In genomic region chr19:11191934-11192333, GRCh38 we compare ENCODE assay signal across 16 cellular contexts. TPM values are rescaled to one million over a fixed set of nuclear protein-coding genes. Genes with fewer than 3 reads are reported as not detected.
DNase-seq lines count a peak whose midpoint lies in the region; ATAC-seq, FAIRE-seq and TF ChIP-seq lines count a peak whose summit lies in the region.
"Had no signal": no experiment of that assay in that cellular context is flagged by ENCODE, and none has a peak within 500 bp of the region (broad histone marks: within the 10 kb centered on the region; RNA-seq: fewer than 3 reads in every experiment).

No MANE protein-coding gene starts in this region.

- CTCF ChIA-PET in HEK293 (lab: Yijun Ruan, JAX) (interaction anchor here (0.6 to 1.2 kb wide), 3 partner anchors 21 to 156 kb away, joined by 4 read pairs; no protein-coding TSS in a partner anchor), GM12878 (lab: Yijun Ruan, JAX) (interaction anchor here (0.8 kb wide), 1 partner anchor 11 kb away, joined by 3 read pairs; no protein-coding TSS in a partner anchor)

- DNase-seq in GM12878 (ENCODE audit: low read depth, low spot score) (peak; percentile 27), mesenchymal stem cell (no peak), thyroid gland (no peak), amniotic stem cell (lab: John Stamatoyannopoulos, UW) (no peak)
- DNase-seq in activated naive CD4-positive, alpha-beta T cell treated with anti-CD3 and anti-CD28 coated beads, Interleukin-2, amount 50 U/mL, for 16 hours, result no peak
- DNase-seq: activated T-cell treated with anti-CD3 and anti-CD28 coated beads, Interleukin-2, amount 50 U/mL, for 24 hours; CD8-positive, alpha-beta T cell; immature natural killer cell; T-helper 1 cell had no signal

- H3K27me3 ChIP-seq in GM12878 (replicated peaks in 1 of 2; ENCODE audit: control insufficient read depth in 2 of 2, insufficient read depth in 2 of 2, low read length in 1 of 2) (no peaks in the 10 kb centered on the region), mesenchymal stem cell (ENCODE audit: control insufficient read depth in 1 of 2, insufficient read depth in 1 of 2, low read length in 2 of 2) (no peaks in the 10 kb centered on the region), thyroid gland (no peaks in the 10 kb centered on the region)

- no peak overlapping the region for H2BK15ac ChIP-seq in mesenchymal stem cell (ENCODE audit: low read depth, poor library complexity, severe bottlenecking)

- TF ChIP-seq EP300 in GM12878 (IDR thresholded peaks at IDR 0.05; ENCODE audit: borderline replicate concordance in 1 of 2, control insufficient read depth in 1 of 2, low read depth in 2 of 2, low read length in 2 of 2), result peak in 1 of 2 experiments; percentile 33; a peak in 1 of 4 replicates

- H4K91ac ChIP-seq in mesenchymal stem cell (ENCODE audit: low read length), result no peak overlapping the region

- no peak for TF ChIP-seq RAD21 in GM12878 (IDR thresholded peaks at IDR 0.05; ENCODE audit: insufficient read depth, low read depth, low read length)

- H3K4me1 ChIP-seq in HEK293 (ENCODE audit: control insufficient read depth, insufficient read depth, low read length), result peaks cover 5% of the 10 kb centered on the region
- peaks cover 26% of the 10 kb centered on the region for H3K4me1 ChIP-seq in GM12878 (ENCODE audit: control insufficient read depth, insufficient read depth, low read length)
- H3K4me1 ChIP-seq in mesenchymal stem cell (ENCODE audit: control insufficient read depth, insufficient read depth, low read depth, low read length), result peaks cover 47% of the 10 kb centered on the region
- peaks cover 24 to 60% of the 10 kb centered on the region in 2 donors for H3K4me1 ChIP-seq in thyroid gland
- H3K4me1 ChIP-seq: prostate gland had no signal

- intact Hi-C loops in GM12878 (cut with micrococcal nuclease; ENCODE audit: unreplicated experiment) (no loop called here), thyroid gland (cut with DNase I) (no loop called here)

- no peak overlapping the region for H3K14ac ChIP-seq in mesenchymal stem cell (ENCODE audit: low read length in 2 of 2)

- peak; percentile 70 for FAIRE-seq in GM12878 (lab: Jason Lieb, UNC)
- FAIRE-seq: G401.6 had no signal

- no peaks in the 10 kb centered on the region for H4K20me1 ChIP-seq in GM12878 (ENCODE audit: control insufficient read depth, insufficient read depth)

- POLR2A ChIA-PET in HEK293 (lab: Yijun Ruan, JAX), result interaction anchor here (1.1 kb wide), 1 partner anchor 53 kb away, joined by 4 read pairs; no protein-coding TSS in a partner anchor
- POLR2A ChIA-PET in GM12878 (lab: Charles Lee), result no interaction called here

- WGBS in GM12878 (ENCODE audit: insufficient coverage, insufficient replicate concordance, low lambda C conversion rate, missing lambda C conversion rate), result 21% methylated on average over 5 of the region's 5 CpGs
- 98% methylated on average over 5 of the region's 5 CpGs for whole genome bisulfite sequencing in mesenchymal stem cell
- WGBS in thyroid gland, 2 donors, result 75 to 76% methylated on average over 5 of the region's 5 CpGs

- H3K79me2 ChIP-seq in GM12878 (ENCODE audit: control insufficient read depth, insufficient read depth, low read length), result peaks cover 3% of the 10 kb centered on the region

- SMC1A ChIA-PET in GM12878 (lab: Charles Lee; ENCODE audit: uncharacterized antibody, unreplicated experiment), result no interaction called here

- no peak overlapping the region for H2AFZ ChIP-seq in GM12878 (ENCODE audit: control insufficient read depth, low read depth, low read length)
- no peak overlapping the region for H2AFZ ChIP-seq in mesenchymal stem cell (ENCODE audit: low read depth, low read length)
- H2AFZ ChIP-seq: GM23338 had no signal

- peak overlapping the region; percentile 45 for H2BK120ac ChIP-seq in mesenchymal stem cell (ENCODE audit: low read depth, low read length)

- no peak overlapping the region for H3K9ac ChIP-seq in GM12878 (ENCODE audit: control insufficient read depth, insufficient read depth, low read length)
- peak overlapping the region; percentile 54 for H3K9ac ChIP-seq in mesenchymal stem cell (ENCODE audit: low read length)

- in situ Hi-C loops in GM12878 (cut with MboI), result no loop called here

- no peaks in the 10 kb centered on the region for H3K9me3 ChIP-seq in HEK293 (ENCODE audit: control insufficient read depth, insufficient read depth, low read depth, low read length)
- no peaks in the 10 kb centered on the region; the same call in 2 of the 3 replicates for H3K9me3 ChIP-seq in GM12878 (replicated peaks; ENCODE audit: control insufficient read depth, insufficient read depth, low read length)
- H3K9me3 ChIP-seq in mesenchymal stem cell (ENCODE audit: control insufficient read depth, low read length), result no peaks in the 10 kb centered on the region
- no peaks in the 10 kb centered on the region for H3K9me3 ChIP-seq in thyroid gland
- H3K9me3 ChIP-seq: prostate gland had no signal

- no peak overlapping the region for H2BK12ac ChIP-seq in mesenchymal stem cell (ENCODE audit: low read length in 2 of 2)

- H3K36me3 ChIP-seq in HEK293 (ENCODE audit: control insufficient read depth in 2 of 2, insufficient read depth in 1 of 2, low read length in 2 of 2) (peaks cover 3 to 50% of the 10 kb centered on the region in 2 experiments; a peak in 2 of 3 replicates), GM12878 (ENCODE audit: control insufficient read depth in 2 of 2, insufficient read depth in 2 of 2, low read length in 1 of 2) (no peaks in the 10 kb centered on the region; a peak in 1 of 4 replicates), mesenchymal stem cell (ENCODE audit: control insufficient read depth in 1 of 2, insufficient read depth in 2 of 2, low read depth in 1 of 2, low read length in 2 of 2) (peaks cover 47 to 78% of the 10 kb centered on the region in 2 experiments), thyroid gland (peaks cover 14 to 18% of the 10 kb centered on the region in 2 donors)

- H3K4me2 ChIP-seq in GM12878 (ENCODE audit: control insufficient read depth, insufficient read depth) (peak overlapping the region; percentile 21; the same call in 1 of the 2 replicates), mesenchymal stem cell (ENCODE audit: low read length, poor library complexity, severe bottlenecking) (no peak overlapping the region)
- H3K4me2 ChIP-seq: GM23338 had no signal

- no peak overlapping the region for H3K4ac ChIP-seq in mesenchymal stem cell (ENCODE audit: low read depth in 1 of 2, low read length in 2 of 2)

- H4K8ac ChIP-seq in mesenchymal stem cell (ENCODE audit: low read length), result no peak overlapping the region

- H3K27ac ChIP-seq in HEK293 (ENCODE audit: extremely low read depth, low read depth, low read length) (no peak overlapping the region), GM12878 (ENCODE audit: control insufficient read depth, insufficient read depth) (peak overlapping the region; percentile 42; the same call in 1 of the 2 replicates), mesenchymal stem cell (ENCODE audit: low read length, poor library complexity, severe bottlenecking) (peak overlapping the region; percentile 87), thyroid gland (peak overlapping the region in 2 of 3 donors; percentile 73 to 79)

- H2BK5ac ChIP-seq in mesenchymal stem cell (ENCODE audit: low read depth, low read length, poor library complexity, severe bottlenecking), result no peak overlapping the region

- no peak for TF ChIP-seq CTCF in HEK293 (tag by site-specific recombination; IDR thresholded peaks at IDR 0.05)
- no peak for TF ChIP-seq CTCF in GM12878 (IDR thresholded peaks at IDR 0.05 in 2 of 3, conservative IDR thresholded peaks at IDR 0.05 in 1 of 3; ENCODE audit: control insufficient read depth in 2 of 3, extremely low read depth in 1 of 3, insufficient read depth in 1 of 3, low read depth in 3 of 3, low read length in 3 of 3)
- no peak for TF ChIP-seq CTCF in thyroid gland (IDR thresholded peaks at IDR 0.05)

- ATAC-seq in GM12878, result peak; percentile 51
- ATAC-seq in GM19324 (IDR thresholded peaks at IDR 0.05; ENCODE audit: low FRiP score, unreplicated experiment), result no peak
- ATAC-seq: CD8-positive, alpha-beta T cell had no signal

- H2AK5ac ChIP-seq in mesenchymal stem cell (ENCODE audit: low read length, severe bottlenecking), result no peak overlapping the region

- H3K79me1 ChIP-seq in mesenchymal stem cell (replicated peaks; ENCODE audit: low read length, poor library complexity, severe bottlenecking), result no peaks in the 10 kb centered on the region

- H3K18ac ChIP-seq in mesenchymal stem cell (ENCODE audit: low read depth in 1 of 2, low read length in 2 of 2), result no peak overlapping the region

- H3K23ac ChIP-seq in mesenchymal stem cell (ENCODE audit: low read length in 2 of 2), result no peak overlapping the region

- no peak overlapping the region for H3K4me3 ChIP-seq in HEK293 (ENCODE audit: low read depth, low read length)
- H3K4me3 ChIP-seq in GM12878, result no peak overlapping the region
- peak overlapping the region in 1 of 2 experiments; percentile 62 for H3K4me3 ChIP-seq in mesenchymal stem cell (ENCODE audit: insufficient read depth in 1 of 2, low read depth in 1 of 2, low read length in 2 of 2)
- no peak overlapping the region for H3K4me3 ChIP-seq in thyroid gland (replicated peaks in 1 of 3)
- H3K4me3 ChIP-seq: GM23338, prostate gland had no signal

- TF ChIP-seq POLR2A in GM12878 (IDR thresholded peaks at IDR 0.05; ENCODE audit: low read depth, low read length) (no peak), thyroid gland (IDR thresholded peaks at IDR 0.05) (no peak)

- BruUV-seq in GM12878 (replicated peaks; lab: Mats Ljungman, UMichigan), result no TSS peak

- RAD21 ChIA-PET in GM12878 (lab: Charles Lee; ENCODE audit: unreplicated experiment), result no interaction called here

RNA-seq across cellular contexts. Expression of gene KANK2, which starts 5.4 kb away (rescaled TPM):
- 23.9 and 26.1 TPM in 2 replicates for total RNA-seq in GM12878 (2013; cell fraction: nucleolus; rRNA removed)
- total RNA-seq in GM12878 (2014; rRNA removed), result 25.9 and 28.2 TPM in 2 replicates
- total RNA-seq in GM12878 (2014; rRNA removed; fragmentation: Illumina TruSeq; extraction: Trizol), result 17.4 and 18.9 TPM in 2 replicates
- 31.9 and 32.9 TPM in 2 replicates for total RNA-seq in GM12878 (2021)
- 10.1 TPM for polyA plus RNA-seq in GM12878 (2011; ENCODE audit: low read depth)
- polyA plus RNA-seq in GM12878 (2011; rRNA removed), result 5.4 and 10.8 TPM in 2 replicates
- 15.1 and 19.4 TPM in 2 replicates for polyA plus RNA-seq in GM12878 (2011; cell fraction: cytosol; rRNA removed)
- polyA plus RNA-seq in GM12878 (2011; cell fraction: nucleus; rRNA removed), result 7.4 and 12.1 TPM in 2 replicates
- polyA plus RNA-seq in GM12878 (2012), result 13.4 and 16.1 TPM in 2 replicates
- polyA plus RNA-seq in GM12878 (2014; fragmentation: Illumina TruSeq; extraction: Trizol), result 21.9 and 33.0 TPM in 2 replicates
- 1 to 10 TPM; 4.9 to 7.3 TPM for polyA plus RNA-seq in GM12878 (2014; fragmentation: Nextera tagmentation; extraction: Ambion mirVana)
- 19.4 and 23.3 TPM in 2 replicates for polyA plus RNA-seq in GM12878 (2014; rRNA removed)
- polyA plus RNA-seq in GM12878 (2016; fragmentation: Nextera tagmentation; extraction: Ambion mirVana), result 10 to 100 TPM; 17.1 to 23.2 TPM
- 10.5 and 23.3 TPM in 2 replicates for polyA minus RNA-seq in GM12878 (2011; rRNA and poly(A)+ RNA removed)
- 9.1 and 13.2 TPM in 2 replicates for polyA minus RNA-seq in GM12878 (2011; cell fraction: cytosol; rRNA and poly(A)+ RNA removed)
- polyA minus RNA-seq in GM12878 (2011; cell fraction: nucleus; rRNA and poly(A)+ RNA removed), result 2.2 and 6.3 TPM in 2 replicates
- polyA plus RNA-seq in mesenchymal stem cell (2013, experiment 1 of 2), result 197 TPM
- 192 TPM for polyA plus RNA-seq in mesenchymal stem cell (2013, experiment 2 of 2)
- 100 to 1,000 TPM; 177 to 241 (median 222) TPM for total RNA-seq in thyroid gland

RNA-seq across cellular contexts. Expression of gene SPC24, which starts 36.4 kb away (rescaled TPM):
- total RNA-seq in GM12878 (2013; cell fraction: nucleolus; rRNA removed), result 7.9 and 10.3 TPM in 2 replicates
- total RNA-seq in GM12878 (2014; rRNA removed) (69.3 and 70.8 TPM in 2 replicates), GM12878 (2014; rRNA removed; fragmentation: Illumina TruSeq; extraction: Trizol) (43.4 and 47.0 TPM in 2 replicates), GM12878 (2021) (59.1 and 65.0 TPM in 2 replicates), thyroid gland (1 to 10 TPM in 1 of 4 donors, under 1 TPM in 2, not detected in 1; 0.24 to 1.1 (median 0.78) TPM)
- polyA plus RNA-seq in GM12878 (2011; ENCODE audit: low read depth), result 15.4 TPM
- polyA plus RNA-seq in GM12878 (2011; rRNA removed) (22.0 and 25.6 TPM in 2 replicates), GM12878 (2014; fragmentation: Illumina TruSeq; extraction: Trizol) (17.0 and 18.1 TPM in 2 replicates), GM12878 (2014; fragmentation: Nextera tagmentation; extraction: Ambion mirVana) (10 to 100 TPM in 1 of 2 experiments, 1 to 10 TPM in 1; 9.4 to 18.4 TPM), GM12878 (2014; rRNA removed) (34.4 and 55.4 TPM in 2 replicates), GM12878 (2016; fragmentation: Nextera tagmentation; extraction: Ambion mirVana) (10 to 100 TPM; 65.3 to 72.6 TPM)
- polyA plus RNA-seq in GM12878 (2011; cell fraction: cytosol; rRNA removed), result 27.5 and 36.4 TPM in 2 replicates
- polyA plus RNA-seq in GM12878 (2011; cell fraction: nucleus; rRNA removed), result 28.5 and 31.1 TPM in 2 replicates
- polyA plus RNA-seq in GM12878 (2012), result 18.4 and 22.6 TPM in 2 replicates
- 50.6 and 56.3 TPM in 2 replicates for polyA minus RNA-seq in GM12878 (2011; rRNA and poly(A)+ RNA removed)
- 27.4 and 31.9 TPM in 2 replicates for polyA minus RNA-seq in GM12878 (2011; cell fraction: cytosol; rRNA and poly(A)+ RNA removed)
- 8.1 and 16.5 TPM in 2 replicates for polyA minus RNA-seq in GM12878 (2011; cell fraction: nucleus; rRNA and poly(A)+ RNA removed)
- polyA plus RNA-seq in mesenchymal stem cell (2013, experiment 1 of 2), result 3.2 TPM
- 3.0 TPM for polyA plus RNA-seq in mesenchymal stem cell (2013, experiment 2 of 2)

RNA-seq across cellular contexts. Expression of gene ANGPTL8, which starts 47.5 kb away (rescaled TPM):
- total RNA-seq in GM12878 (2013; cell fraction: nucleolus; rRNA removed), result not detected in 2 replicates
- total RNA-seq in GM12878 (2014; rRNA removed) (not detected in 2 replicates), GM12878 (2014; rRNA removed; fragmentation: Illumina TruSeq; extraction: Trizol) (not detected in 2 replicates), GM12878 (2021) (not detected in 2 replicates), thyroid gland (1 to 10 TPM in 1 of 4 donors, not detected in 3; 3.4 TPM)
- not detected for polyA plus RNA-seq in GM12878 (2011; ENCODE audit: low read depth)
- polyA plus RNA-seq in GM12878 (2011; rRNA removed) (not detected in 2 replicates), GM12878 (2014; fragmentation: Illumina TruSeq; extraction: Trizol) (not detected in 2 replicates), GM12878 (2014; fragmentation: Nextera tagmentation; extraction: Ambion mirVana) (not detected), GM12878 (2014; rRNA removed) (not detected in 2 replicates), GM12878 (2016; fragmentation: Nextera tagmentation; extraction: Ambion mirVana) (not detected)
- not detected in 2 replicates for polyA plus RNA-seq in GM12878 (2011; cell fraction: cytosol; rRNA removed)
- polyA plus RNA-seq in GM12878 (2011; cell fraction: nucleus; rRNA removed), result not detected in 2 replicates
- not detected in 2 replicates for polyA plus RNA-seq in GM12878 (2012)
- polyA minus RNA-seq in GM12878 (2011; rRNA and poly(A)+ RNA removed), result not detected in 2 replicates
- polyA minus RNA-seq in GM12878 (2011; cell fraction: cytosol; rRNA and poly(A)+ RNA removed), result not detected in 2 replicates
- polyA minus RNA-seq in GM12878 (2011; cell fraction: nucleus; rRNA and poly(A)+ RNA removed), result not detected in 2 replicates
- polyA plus RNA-seq in mesenchymal stem cell (2013, experiment 1 of 2), result 0.18 TPM
- polyA plus RNA-seq in mesenchymal stem cell (2013, experiment 2 of 2), result not detected
- total RNA-seq: CD8-positive, alpha-beta T cell; GM23338; mononuclear cell; PC-3; prostate gland had no signal
- polyA plus RNA-seq: GM23338, immature natural killer cell had no signal

Comparison
In these comparisons a context has a peak if more than half of its experiments do, and no peak if none do; other contexts are left out.
1. RNA of gene KANK2, which starts 5.4 kb away (total RNA-seq): 177 to 241 TPM in thyroid gland; 17.4 to 32.9 TPM in GM12878; every median in the first group is over 4 times any median in the second.
2. RNA of gene SPC24, which starts 36.4 kb away (total RNA-seq): 7.9 to 70.8 TPM in GM12878; 0.24 to 1.1 TPM in thyroid gland; every median in the first group is over 4 times any median in the second.
3. Of the 9 proteins assayed by ChIP-seq in both HEK293 and GM12878: peak only in HEK293: none; only in GM12878: PBX3; in both: none; in neither: 8.